In genomic region chr4:139552506-139552905, GRCh38 we compare ENCODE assay signal across 9 cellular contexts. TPM values are rescaled to one million over a fixed set of nuclear protein-coding genes. Genes with fewer than 3 reads are reported as not detected.
DNase-seq lines count a peak whose midpoint lies in the region; TF ChIP-seq lines count a peak whose summit lies in the region.
"Had no signal": no experiment of that assay in that cellular context is flagged by ENCODE, and none has a peak within 500 bp of the region (broad histone marks: within the 10 kb centered on the region; RNA-seq: fewer than 3 reads in every experiment).

No MANE protein-coding gene starts in this region.

- H3K4me3 ChIP-seq in A673 (ENCODE audit: low read depth, low read length, poor library complexity, severe bottlenecking), result no peak overlapping the region
- no peak overlapping the region for H3K4me3 ChIP-seq in neural progenitor cell

- no peaks in the 10 kb centered on the region for H4K20me1 ChIP-seq in neural progenitor cell (ENCODE audit: low read depth)

- H3K9me3 ChIP-seq in A673 (ENCODE audit: low read depth, low read length, poor library complexity, severe bottlenecking) (no peaks in the 10 kb centered on the region), neural progenitor cell (ENCODE audit: low read depth) (no peaks in the 10 kb centered on the region)

- H3K27ac ChIP-seq in A673 (ENCODE audit: low read depth, low read length, poor library complexity, severe bottlenecking), result peak overlapping the region; percentile 69
- no peak overlapping the region for H3K27ac ChIP-seq in neural progenitor cell

- no peaks in the 10 kb centered on the region for H3K79me2 ChIP-seq in neural progenitor cell (ENCODE audit: low read depth)

- peaks cover 9% of the 10 kb centered on the region for H3K27me3 Mint-ChIP-seq in neural progenitor cell (ENCODE audit: insufficient read depth, low read depth)

- peaks cover 50% of the 10 kb centered on the region for H3K4me1 Mint-ChIP-seq in neural progenitor cell

- peak overlapping the region; percentile 55 for H3K27ac Mint-ChIP-seq in neural progenitor cell

- H3K36me3 Mint-ChIP-seq in neural progenitor cell, result no peaks in the 10 kb centered on the region

- CTCF ChIA-PET in A673 (lab: Charles Lee), result no interaction called here

- no peak overlapping the region for H2AFZ ChIP-seq in neural progenitor cell (replicated peaks)

- POLR2A ChIA-PET in A673 (lab: Charles Lee; ENCODE audit: low non-redundant PET), result no interaction called here

- H3K9ac ChIP-seq in neural progenitor cell, result no peak overlapping the region

- peaks cover 39% of the 10 kb centered on the region for H3F3A ChIP-seq in neural progenitor cell (ENCODE audit: low read depth)

- H3K4me1 ChIP-seq in A673 (ENCODE audit: insufficient read depth, low read length, poor library complexity, severe bottlenecking), result peaks cover 69% of the 10 kb centered on the region
- peaks cover 24% of the 10 kb centered on the region for H3K4me1 ChIP-seq in neural progenitor cell

- BruUV-seq in A673 (replicated peaks; lab: Mats Ljungman, UMichigan), result no TSS peak

- DNase-seq in A673 (ENCODE audit: low spot score) (no peak), HS-5 (ENCODE audit: low read depth) (peak; percentile 42), dermis blood vessel endothelial cell (peak; percentile 31), neural progenitor cell (ENCODE audit: low spot score) (no peak), anterior cingulate cortex (lab: John Stamatoyannopoulos, UW) (no peak), SHP77 (lab: John Stamatoyannopoulos, UW) (no peak), NCI-H2107 treated with DMSO at 0.1 percent for 48 hours (lab: John Stamatoyannopoulos, UW; ENCODE audit: unreplicated experiment) (no peak)
- no peak for DNase-seq in stimulated activated CD4-positive, alpha-beta T cell treated with anti-CD3 and anti-CD28 coated beads, Interleukin-15, amount 100 ng/mL, for 24 hours
- DNase-seq: NCI-H1694 treated with DMSO at 0.1 percent for 48 hours had no signal

- intact Hi-C loops in A673 (cut with micrococcal nuclease; ENCODE audit: unreplicated experiment), result loop anchor here (10.0 kb wide), 1 partner anchor 58 kb away; no protein-coding TSS in a partner anchor

- H3K36me3 ChIP-seq in A673 (ENCODE audit: insufficient read depth, low read length, poor library complexity, severe bottlenecking) (no peaks in the 10 kb centered on the region), neural progenitor cell (no peaks in the 10 kb centered on the region)

- H3K4me2 ChIP-seq in neural progenitor cell, result no peak overlapping the region

- no peaks in the 10 kb centered on the region for H3K9me3 Mint-ChIP-seq in neural progenitor cell

- H3K27me3 ChIP-seq in A673 (replicated peaks; ENCODE audit: insufficient read depth, low read depth, low read length, poor library complexity) (no peaks in the 10 kb centered on the region), neural progenitor cell (peaks cover 36% of the 10 kb centered on the region)

- H3K4me3 Mint-ChIP-seq in neural progenitor cell, result peak overlapping the region; percentile 35

- TF ChIP-seq CTCF in A673 (conservative IDR thresholded peaks at IDR 0.05; ENCODE audit: low read depth, low read length) (no peak), neural progenitor cell (IDR thresholded peaks at IDR 0.05) (no peak)

RNA-seq across cellular contexts. Expression of gene SETD7, which starts 3.5 kb away (rescaled TPM):
- total RNA-seq in A673 (2021) (52.8 and 54.6 TPM in 2 replicates), dermis blood vessel endothelial cell (65.8 and 70.6 TPM in 2 replicates), neural progenitor cell (ENCODE audit: low replicate concordance) (4.9 and 8.2 TPM in 2 replicates)

Comparison
In these comparisons a context has a peak if more than half of its experiments do, and no peak if none do; other contexts are left out.
1. DNase-seq: peak in HS-5 (single experiment) and dermis blood vessel endothelial cell (single experiment); none in A673 (single experiment), neural progenitor cell (single experiment), anterior cingulate cortex (0 of 58), stimulated activated CD4-positive, alpha-beta T cell treated with anti-CD3 and anti-CD28 coated beads, Interleukin-15, amount 100 ng/mL, for 24 hours (single experiment), SHP77 (0 of 2) and NCI-H2107 treated with DMSO at 0.1 percent for 48 hours (single experiment).